ENCODE assay signal across 10 cellular contexts in the genomic region with DNA sequence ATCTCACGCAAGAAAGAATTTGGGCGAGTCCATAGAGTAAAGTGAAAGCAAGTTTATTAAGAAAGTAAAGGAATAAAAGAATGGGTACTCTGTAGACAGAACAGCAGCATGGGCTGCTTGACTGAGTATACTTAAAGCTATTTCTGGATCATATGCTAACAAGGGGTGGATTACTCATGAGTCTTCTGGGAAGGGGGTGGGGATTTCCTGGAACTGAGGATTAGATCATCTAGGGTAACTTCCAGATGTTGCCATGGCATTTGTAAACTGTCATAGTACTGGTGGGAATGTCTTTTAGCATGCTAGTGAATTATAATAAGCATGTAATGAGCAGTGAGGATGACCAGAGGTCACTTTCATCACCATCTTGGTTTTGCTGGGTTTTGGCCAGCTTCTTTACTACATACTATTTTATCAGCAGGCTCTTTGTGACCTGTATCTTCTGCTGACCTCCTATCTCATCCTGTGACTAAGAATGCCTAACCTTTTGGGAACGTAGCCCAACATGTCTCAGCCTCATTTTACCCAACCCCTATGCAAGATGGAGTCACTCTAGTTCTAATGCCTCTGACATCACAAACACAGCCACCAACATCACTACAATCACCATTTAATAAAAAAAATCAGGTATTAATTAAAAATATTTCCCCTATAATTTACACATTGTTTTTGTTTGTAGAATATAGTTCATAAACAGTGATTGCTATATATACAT.
DNase-seq lines count a peak whose midpoint lies in the region; ATAC-seq, FAIRE-seq and TF ChIP-seq lines count a peak whose summit lies in the region.
"Had no signal": no experiment of that assay in that cellular context is flagged by ENCODE, and none has a peak within 500 bp of the region (broad histone marks: within the 10 kb centered on the region; RNA-seq: fewer than 3 reads in every experiment).

No MANE protein-coding gene starts in this region.

- TF ChIP-seq CTCF in adrenal gland (IDR thresholded peaks at IDR 0.05) (no peak), tibial artery (IDR thresholded peaks at IDR 0.05) (no peak), spleen (IDR thresholded peaks at IDR 0.05 in 8 of 11, conservative IDR thresholded peaks at IDR 0.05 in 3 of 11) (no peak)

- peak overlapping the region in 1 of 5 donors; percentile 53 for H3K27ac ChIP-seq in adrenal gland
- peak overlapping the region; percentile 55 to 61 for H3K27ac ChIP-seq in tibial artery
- H3K27ac ChIP-seq in spleen = peak overlapping the region in 1 of 8 donors; percentile 30
- H3K27ac ChIP-seq: parathyroid adenoma had no signal

- H3K4me3 ChIP-seq in adrenal gland = no peak overlapping the region
- no peak overlapping the region for H3K4me3 ChIP-seq in tibial artery
- H3K4me3 ChIP-seq in spleen = no peak overlapping the region

- TF ChIP-seq POLR2A in adrenal gland (IDR thresholded peaks at IDR 0.05) = no peak
- no peak for TF ChIP-seq POLR2A in spleen (IDR thresholded peaks at IDR 0.05)

- no peak overlapping the region for H3K4me3 Mint-ChIP-seq in activated T-cell treated with anti-CD3 and anti-CD28 coated beads, Interleukin-2, amount 50 U/mL, for 72 hours

- peak overlapping the region; percentile 80 for H3K27ac Mint-ChIP-seq in activated T-cell treated with anti-CD3 and anti-CD28 coated beads, Interleukin-2, amount 50 U/mL, for 72 hours

- no peaks in the 10 kb centered on the region for H3K27me3 Mint-ChIP-seq in activated T-cell treated with anti-CD3 and anti-CD28 coated beads, Interleukin-2, amount 50 U/mL, for 72 hours (ENCODE audit: low read depth)

- H3K36me3 Mint-ChIP-seq in activated T-cell treated with anti-CD3 and anti-CD28 coated beads, Interleukin-2, amount 50 U/mL, for 72 hours (ENCODE audit: insufficient read depth in 2 of 2) = no peaks in the 10 kb centered on the region

- WGBS in adrenal gland, 4 donors = 56 to 70% (median 64%) methylated on average over 3 of the region's 3 CpGs
- 41 to 77% (median 65%) methylated on average over 3 of the region's 3 CpGs for WGBS in spleen, 5 donors

- intact Hi-C loops in adrenal gland (cut with DNase I) (no loop called here), tibial artery (cut with DNase I; ENCODE audit: low total_unique reads) (no loop called here), spleen (cut with DNase I; ENCODE audit: low total_unique reads) (no loop called here)

- H3K4me1 ChIP-seq in adrenal gland (replicated peaks in 1 of 2) = peaks cover 0 to 8% of the 10 kb centered on the region in 2 donors
- peaks cover 0 to 24% (median 0%) of the 10 kb centered on the region in 4 donors for H3K4me1 ChIP-seq in tibial artery
- no peaks in the 10 kb centered on the region for H3K4me1 ChIP-seq in spleen
- H3K4me1 ChIP-seq: parathyroid adenoma had no signal

- H3K36me3 ChIP-seq in adrenal gland (replicated peaks in 1 of 2) (no peaks in the 10 kb centered on the region), tibial artery (no peaks in the 10 kb centered on the region), spleen (no peaks in the 10 kb centered on the region)

- H3K9me3 ChIP-seq in adrenal gland (replicated peaks in 1 of 3) (no peaks in the 10 kb centered on the region), tibial artery (no peaks in the 10 kb centered on the region), spleen (peaks cover 0 to 6% (median 0%) of the 10 kb centered on the region in 8 donors)

- peak; percentile 45 to 59 for ATAC-seq in activated T-cell treated with anti-CD3 and anti-CD28 coated beads, Interleukin-2, amount 50 U/mL, for 72 hours (replicated peaks in 1 of 2)

- no peaks in the 10 kb centered on the region for H3K27me3 ChIP-seq in adrenal gland
- H3K27me3 ChIP-seq in tibial artery = no peaks in the 10 kb centered on the region
- no peaks in the 10 kb centered on the region for H3K27me3 ChIP-seq in spleen (replicated peaks in 1 of 7)

- H3K4me1 Mint-ChIP-seq in activated T-cell treated with anti-CD3 and anti-CD28 coated beads, Interleukin-2, amount 50 U/mL, for 72 hours (ENCODE audit: low read depth) = no peaks in the 10 kb centered on the region

- FAIRE-seq in islet of Langerhans (lab: Jason Lieb, UNC) = peak; percentile 73

- peak in 1 of 2 donors; percentile 29 for DNase-seq in activated T-cell treated with anti-CD3 and anti-CD28 coated beads, Interleukin-2, amount 50 U/mL, for 72 hours
- DNase-seq in activated T-cell treated with anti-CD3 and anti-CD28 coated beads for 4 hours = no peak
- peak in 6 of 7 donors; percentile 21 to 75 (median 57) for DNase-seq in adrenal gland
- peak in 1 of 2 donors; percentile 53 for DNase-seq in tibial artery
- DNase-seq in NCI-H146 treated with DMSO at 0.1 percent for 48 hours (lab: John Stamatoyannopoulos, UW; ENCODE audit: unreplicated experiment) = no peak
- no peak for DNase-seq in KG1 (lab: John Stamatoyannopoulos, UW)
- no peak for DNase-seq in spleen
- DNase-seq: DMS79 treated with DMSO at 0.1 percent for 48 hours had no signal

- H3K9me3 Mint-ChIP-seq in activated T-cell treated with anti-CD3 and anti-CD28 coated beads, Interleukin-2, amount 50 U/mL, for 72 hours = peaks cover 1 to 2% of the 10 kb centered on the region in 2 donors

Comparison
In these comparisons a context has a peak if more than half of its experiments do, and no peak if none do; other contexts are left out.
1. DNase-seq: peak in adrenal gland (6 of 7); none in activated T-cell treated with anti-CD3 and anti-CD28 coated beads for 4 hours (single experiment), NCI-H146 treated with DMSO at 0.1 percent for 48 hours (single experiment), KG1 (single experiment) and spleen (single experiment).